8 cellular contexts compared by ENCODE assay signal in genomic region chr2:46747297-46747818, GRCh38. TPM values are rescaled to one million over a fixed set of nuclear protein-coding genes. Genes with fewer than 3 reads are reported as not detected.
DNase-seq lines count a peak whose midpoint lies in the region; ATAC-seq, FAIRE-seq and TF ChIP-seq lines count a peak whose summit lies in the region.

No MANE protein-coding gene starts in this region.

- intact Hi-C loops in thyroid gland (cut with DNase I), result no loop called here

- ATAC-seq in HG02588 (IDR thresholded peaks at IDR 0.05; ENCODE audit: unreplicated experiment), result no peak

- WGBS in thyroid gland, 2 donors, result 86 to 90% methylated on average over 3 of the region's 3 CpGs

- H2AFZ ChIP-seq in osteoblast (ENCODE audit: low read length), result no peak overlapping the region

- H3K79me2 ChIP-seq in osteoblast (ENCODE audit: insufficient read depth, low read length), result peaks cover 100% of the 10 kb centered on the region

- TF ChIP-seq POLR2A in thyroid gland (IDR thresholded peaks at IDR 0.05), result no peak

- DNase-seq in GM19239 (ENCODE audit: insufficient read length, low spot score), result no peak
- peak; percentile 63 for DNase-seq in NCI-H69 (lab: John Stamatoyannopoulos, UW)
- no peak for DNase-seq in brain microvascular endothelial cell
- DNase-seq in osteoblast (ENCODE audit: insufficient read length, low spot score, missing footprints), result peak; percentile 25
- no peak for DNase-seq in HK-2 (ENCODE audit: unreplicated experiment)
- DNase-seq in thyroid gland, result no peak
- no peak for DNase-seq in T1000 (lab: John Stamatoyannopoulos, UW)

- H3K4me1 ChIP-seq in osteoblast (ENCODE audit: insufficient read depth, low read length) (peaks cover 92% of the 10 kb centered on the region), thyroid gland (peaks cover 6 to 9% of the 10 kb centered on the region in 2 donors)

- peaks cover 70% of the 10 kb centered on the region for H4K20me1 ChIP-seq in osteoblast (ENCODE audit: insufficient read depth, low read length)

- H3K27me3 ChIP-seq in brain microvascular endothelial cell (replicated peaks) (no peaks in the 10 kb centered on the region), osteoblast (ENCODE audit: insufficient read depth, low read length) (no peaks in the 10 kb centered on the region), thyroid gland (no peaks in the 10 kb centered on the region)

- H3K4me3 ChIP-seq in brain microvascular endothelial cell (ENCODE audit: low read depth, low read length) (no peak overlapping the region), osteoblast (ENCODE audit: insufficient read depth, low read length) (no peak overlapping the region), thyroid gland (replicated peaks in 1 of 3) (no peak overlapping the region)

- TF ChIP-seq CTCF in brain microvascular endothelial cell (IDR thresholded peaks at IDR 0.05; ENCODE audit: low read depth, low read length, missing control alignments), result no peak
- no peak for TF ChIP-seq CTCF in osteoblast (IDR thresholded peaks at IDR 0.05; ENCODE audit: extremely low read depth, low read depth, low read length)
- TF ChIP-seq CTCF in thyroid gland (IDR thresholded peaks at IDR 0.05), result no peak

- FAIRE-seq in GM19239 (lab: Jason Lieb, UNC), result peak; percentile 18

- H3K4me2 ChIP-seq in osteoblast (ENCODE audit: insufficient read depth, low read length), result peak overlapping the region; percentile 18

- in situ Hi-C loops in brain microvascular endothelial cell (cut with HindIII; ENCODE audit: low pct_ligation_motif_present, low sequenced_read_pairs), result no loop called here

- H3K36me3 ChIP-seq in brain microvascular endothelial cell (replicated peaks) (no peaks in the 10 kb centered on the region), osteoblast (ENCODE audit: insufficient read depth, low read length) (peaks cover 7% of the 10 kb centered on the region), thyroid gland (no peaks in the 10 kb centered on the region)

- no peaks in the 10 kb centered on the region for H3K9me3 ChIP-seq in osteoblast (ENCODE audit: low read depth, low read length)
- H3K9me3 ChIP-seq in thyroid gland, result no peaks in the 10 kb centered on the region

- peak overlapping the region; percentile 9 for H3K27ac ChIP-seq in brain microvascular endothelial cell
- H3K27ac ChIP-seq in osteoblast (ENCODE audit: low read depth, low read length), result peak overlapping the region; percentile 92
- no peak overlapping the region for H3K27ac ChIP-seq in thyroid gland

RNA-seq across cellular contexts. Expression of gene SOCS5, which starts 48.3 kb away (rescaled TPM):
- total RNA-seq in osteoblast (124 and 136 TPM in 2 replicates), thyroid gland (10 to 100 TPM; 24.2 to 42.8 (median 30.8) TPM)

Comparison
In these comparisons a context has a peak if more than half of its experiments do, and no peak if none do; other contexts are left out.
1. DNase-seq: peak in NCI-H69 (single experiment) and osteoblast (single experiment); none in GM19239 (single experiment), brain microvascular endothelial cell (single experiment), HK-2 (single experiment), thyroid gland (0 of 2) and T1000 (single experiment).
2. H3K27ac ChIP-seq: peak in brain microvascular endothelial cell (single experiment) and osteoblast (single experiment); none in thyroid gland (0 of 3).